Comparison of ENCODE assay signal across 8 cellular contexts in genomic region chr19:47348819-47349795, GRCh38. TPM values are rescaled to one million over a fixed set of nuclear protein-coding genes. Genes with fewer than 3 reads are reported as not detected.
DNase-seq lines count a peak whose midpoint lies in the region; ATAC-seq and TF ChIP-seq lines count a peak whose summit lies in the region.

Gene DHX34, plus strand, starts transcription at chr19:47349315. Its CDS starts 3,716 bp downstream, at chr19:47353031.

- in situ Hi-C loops in GM13976 (cut with MboI; ENCODE audit: low sequenced_read_pairs, unreplicated experiment) = no loop called here

- peak; percentile 99 for TF ChIP-seq CTCF in GM13976 (IDR thresholded peaks at IDR 0.05; ENCODE audit: borderline replicate concordance, control extremely low read depth, extremely low read depth, insufficient read depth, missing control alignments)
- TF ChIP-seq CTCF in heart right ventricle (IDR thresholded peaks at IDR 0.05) = peak; percentile 96 to 100 (median 100)

- H3K27ac ChIP-seq in heart right ventricle = peak within 1 kb of the TSS in 9 of 10 donors; percentile 5 to 93 (median 78)

- H3K27me3 ChIP-seq in heart right ventricle = no peaks in the 10 kb centered on the region

- WGBS in heart right ventricle, 2 donors = 3 to 4% methylated on average over 63 of the region's 63 CpGs

- peaks cover 0 to 40% (median 17%) of the 10 kb centered on the region in 9 donors for H3K4me1 ChIP-seq in heart right ventricle

- peaks cover 0 to 22% (median 13%) of the 10 kb centered on the region in 9 donors for H3K36me3 ChIP-seq in heart right ventricle

- no peaks in the 10 kb centered on the region for H3K9me3 ChIP-seq in heart right ventricle

- intact Hi-C loops in T-helper 1 cell treated with Interleukin-12 subunit alpha and Interleukin-12 subunit beta and Interleukin-4 antibody, amounts not matched to agents 30 ng/mL and 1 ng/mL, for 36 hours (cut with micrococcal nuclease) = loop anchor here (1.0 to 5.0 kb wide), 15 partner anchors 42 to 1014 kb away; partner anchors contain the start of genes ARHGAP35, CALM3, INAFM1 and KPTN
- intact Hi-C loops in heart right ventricle (cut with DNase I) = loop anchor here in 1 of 10 donors (5.0 kb wide), 1 partner anchor 43 kb away; no protein-coding TSS in a partner anchor
- intact Hi-C loops in posterior vena cava (cut with DNase I) = no loop called here

- DNase-seq in GM13976 (ENCODE audit: low spot score) (peak; percentile 100), NCI-H146 treated with DMSO at 0.1 percent for 48 hours (lab: John Stamatoyannopoulos, UW; ENCODE audit: unreplicated experiment) (peak; percentile 98), amniotic stem cell (lab: John Stamatoyannopoulos, UW) (peak; percentile 98), heart right ventricle (peak; percentile 98 to 99), posterior vena cava (ENCODE audit: low spot score) (peak; percentile 100), ureter (ENCODE audit: low spot score) (peak; percentile 99)

- peak; percentile 92 for ATAC-seq in HG02870 (IDR thresholded peaks at IDR 0.05; ENCODE audit: unreplicated experiment)
- peak; percentile 100 for ATAC-seq in heart right ventricle

- H3K4me3 ChIP-seq in heart right ventricle = peak within 1 kb of the TSS; percentile 50 to 96 (median 88)

RNA-seq across cellular contexts. Expression of gene DHX34, which starts in this region (rescaled TPM):
- 15.9 and 16.6 TPM in 2 replicates for total RNA-seq in T-helper 1 cell treated with Interleukin-12 subunit alpha and Interleukin-12 subunit beta and Interleukin-4 antibody, amounts not matched to agents 30 ng/mL and 1 ng/mL, for 36 hours
- total RNA-seq in heart right ventricle = 1 to 10 TPM; 4.4 to 8.8 (median 5.5) TPM
- 10 to 100 TPM in 1 of 2 donors, 1 to 10 TPM in 1; 9.7 to 11.7 TPM for polyA plus RNA-seq in heart right ventricle
- total RNA-seq in posterior vena cava = 1 to 10 TPM; 7.7 to 7.9 TPM
- 20.6 TPM for total RNA-seq in ureter

Comparison
In these comparisons a context has a peak if more than half of its experiments do, and no peak if none do; other contexts are left out.
1. Peak in every context shown above with its lines: DNase-seq, ATAC-seq, H3K4me3 ChIP-seq and H3K27ac ChIP-seq.